Comparison of ENCODE assay signal across 7 cellular contexts in genomic region chr16:88238732-88239274, GRCh38.
DNase-seq lines count a peak whose midpoint lies in the region; TF ChIP-seq lines count a peak whose summit lies in the region.
"Not testable (repeated sequence)": the region's sequence is repeated elsewhere in the genome, so short reads cannot be mapped to it uniquely, and the experiment has no call there.

No MANE protein-coding gene starts in this region.

- TF ChIP-seq CTCF in fibroblast of mammary gland (conservative IDR thresholded peaks at IDR 0.05; ENCODE audit: control insufficient read depth, insufficient read depth, low read depth, low read length), result not testable (repeated sequence)

- H3K4me3 Mint-ChIP-seq in activated naive CD8-positive, alpha-beta T cell treated with anti-CD3 and anti-CD28 coated beads for 36 hours, result not testable (repeated sequence)

- H3K27ac Mint-ChIP-seq in activated naive CD8-positive, alpha-beta T cell treated with anti-CD3 and anti-CD28 coated beads for 36 hours, result not testable (repeated sequence)

- not testable (repeated sequence) for H3K9me3 Mint-ChIP-seq in activated naive CD8-positive, alpha-beta T cell treated with anti-CD3 and anti-CD28 coated beads for 36 hours

- not testable (repeated sequence) for H3K4me3 ChIP-seq in fibroblast of mammary gland (ENCODE audit: control insufficient read depth, low read depth, low read length)

- H3K36me3 Mint-ChIP-seq in activated naive CD8-positive, alpha-beta T cell treated with anti-CD3 and anti-CD28 coated beads for 36 hours, result not testable (repeated sequence)

- H3K4me1 Mint-ChIP-seq in activated naive CD8-positive, alpha-beta T cell treated with anti-CD3 and anti-CD28 coated beads for 36 hours, result not testable (repeated sequence)

- peak; percentile 89 for DNase-seq in GM04503 (ENCODE audit: low read depth)
- peak; percentile 98 for DNase-seq in LHCN-M2 (ENCODE audit: low read depth)
- DNase-seq in SK-MEL-5 (ENCODE audit: low read depth, low spot score), result peak; percentile 72
- peak; percentile 23 for DNase-seq in activated naive CD8-positive, alpha-beta T cell treated with anti-CD3 and anti-CD28 coated beads for 36 hours
- DNase-seq in fibroblast of mammary gland (ENCODE audit: low read depth), result peak; percentile 98
- peak; percentile 95 to 99 for DNase-seq in lung microvascular endothelial cell (ENCODE audit: low read depth in 2 of 2)
- peak in 2 of 3 donors; percentile 15 to 32 for DNase-seq in stimulated activated CD4-positive, alpha-beta T cell treated with anti-CD3 and anti-CD28 coated beads, Interleukin-12 subunit alpha, Interleukin-12 subunit beta, amount 100 ng/mL, for 48 hours (ENCODE audit: low read depth in 2 of 3, low spot score in 1 of 3)

- H3K27me3 Mint-ChIP-seq in activated naive CD8-positive, alpha-beta T cell treated with anti-CD3 and anti-CD28 coated beads for 36 hours, result peaks cover 20% of the 10 kb centered on the region

- in situ Hi-C loops in SK-MEL-5 (cut with HindIII; ENCODE audit: low pct_unique_long_range_greater_than_20kb, low sequenced_read_pairs), result not testable (repeated sequence)

Comparison
In these comparisons a context has a peak if more than half of its experiments do, and no peak if none do; other contexts are left out.
1. DNase-seq: peak in every context shown above with its lines; median percentile 98 in LHCN-M2; 98 in fibroblast of mammary gland; 97 in lung microvascular endothelial cell; 89 in GM04503; 72 in SK-MEL-5; 24 in stimulated activated CD4-positive, alpha-beta T cell treated with anti-CD3 and anti-CD28 coated beads, Interleukin-12 subunit alpha, Interleukin-12 subunit beta, amount 100 ng/mL, for 48 hours; 23 in activated naive CD8-positive, alpha-beta T cell treated with anti-CD3 and anti-CD28 coated beads for 36 hours.